In the genomic region with DNA sequence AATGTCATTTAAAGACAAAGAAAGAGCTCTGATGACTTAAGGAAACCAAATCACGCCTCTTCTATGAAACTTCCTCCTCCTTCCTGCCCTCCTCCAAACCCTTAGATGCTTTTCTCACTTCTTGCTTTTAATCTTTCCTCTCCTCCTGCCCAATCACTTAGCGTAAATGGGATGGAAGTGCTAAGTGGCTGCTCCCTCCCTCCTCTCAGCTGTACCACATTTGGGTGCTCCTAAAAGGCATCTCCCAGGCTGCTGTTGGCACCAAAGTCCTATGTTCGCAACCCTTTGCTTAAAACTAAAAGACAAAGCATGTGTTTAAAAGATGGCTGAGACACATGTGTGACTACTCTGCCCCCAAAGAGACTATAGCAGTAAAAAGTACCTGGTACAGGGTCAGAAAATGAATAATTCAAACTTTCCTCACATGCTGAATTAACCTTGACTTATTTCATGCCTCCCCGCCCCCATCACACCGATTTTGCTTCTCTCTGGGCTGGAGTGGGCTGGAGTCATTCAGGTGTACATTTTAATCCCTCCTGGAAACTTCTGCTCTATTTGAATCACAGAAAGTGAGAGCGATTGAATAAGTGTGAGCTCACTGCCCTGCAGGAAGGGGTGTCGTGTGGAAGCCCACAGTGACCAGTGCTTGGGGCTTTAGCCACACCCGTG, we compare ENCODE assay signal across 9 cellular contexts. TPM values are rescaled to one million over a fixed set of nuclear protein-coding genes. Genes with fewer than 3 reads are reported as not detected.
DNase-seq lines count a peak whose midpoint lies in the region; ATAC-seq and TF ChIP-seq lines count a peak whose summit lies in the region.
"Had no signal": no experiment of that assay in that cellular context is flagged by ENCODE, and none has a peak within 500 bp of the region (broad histone marks: within the 10 kb centered on the region; RNA-seq: fewer than 3 reads in every experiment).

No MANE protein-coding gene starts in this region.

- peak; percentile 85 for DNase-seq in activated CD4-positive, alpha-beta memory T cell treated with anti-CD3 and anti-CD28 coated beads for 36 hours
- DNase-seq in activated CD4-positive, alpha-beta memory T cell treated with anti-CD3 and anti-CD28 coated beads, Interleukin-2, amount 10 ng/mL, durations not matched to agents 7 days and 5 days, result no peak
- no peak for DNase-seq in nephron progenitor cell
- DNase-seq in stimulated activated CD8-positive, alpha-beta memory T cell treated with anti-CD3 and anti-CD28 coated beads, Interleukin-4, amount 100 ng/mL, for 48 hours, result peak; percentile 77
- no peak for DNase-seq in NOMO-1 treated with dmso at 0.1 percent for 144 hours (lab: John Stamatoyannopoulos, UW; ENCODE audit: unreplicated experiment)
- no peak for DNase-seq in NAMALWA (ENCODE audit: low spot score)
- DNase-seq: Right ventricle myocardium superior had no signal

- peak; percentile 70 for ATAC-seq in activated T-helper 17 cell treated with anti-CD3 and anti-CD28 coated beads, Interleukin-2, amount 50 U/mL, for 72 hours (replicated peaks)
- no peak for ATAC-seq in HG03378 (IDR thresholded peaks at IDR 0.05; ENCODE audit: unreplicated experiment)

- no peaks in the 10 kb centered on the region for H3K36me3 Mint-ChIP-seq in activated CD4-positive, alpha-beta memory T cell treated with anti-CD3 and anti-CD28 coated beads for 36 hours
- no peaks in the 10 kb centered on the region for H3K36me3 Mint-ChIP-seq in activated CD4-positive, alpha-beta memory T cell treated with anti-CD3 and anti-CD28 coated beads, Interleukin-2, amount 10 ng/mL, durations not matched to agents 7 days and 5 days (ENCODE audit: low read depth)
- no peaks in the 10 kb centered on the region for H3K36me3 Mint-ChIP-seq in activated T-helper 17 cell treated with anti-CD3 and anti-CD28 coated beads, Interleukin-2, amount 50 U/mL, for 72 hours (ENCODE audit: low read depth)
- H3K36me3 Mint-ChIP-seq in nephron progenitor cell (ENCODE audit: low read depth), result no peaks in the 10 kb centered on the region

- H3K27me3 Mint-ChIP-seq in activated CD4-positive, alpha-beta memory T cell treated with anti-CD3 and anti-CD28 coated beads for 36 hours, result peaks cover 2% of the 10 kb centered on the region
- peaks cover 4% of the 10 kb centered on the region for H3K27me3 Mint-ChIP-seq in activated CD4-positive, alpha-beta memory T cell treated with anti-CD3 and anti-CD28 coated beads, Interleukin-2, amount 10 ng/mL, durations not matched to agents 7 days and 5 days
- H3K27me3 Mint-ChIP-seq in activated T-helper 17 cell treated with anti-CD3 and anti-CD28 coated beads, Interleukin-2, amount 50 U/mL, for 72 hours, result peaks cover 8% of the 10 kb centered on the region
- H3K27me3 Mint-ChIP-seq in nephron progenitor cell (ENCODE audit: low read depth, poor library complexity), result peaks cover 4% of the 10 kb centered on the region

- intact Hi-C loops in activated CD4-positive, alpha-beta memory T cell treated with anti-CD3 and anti-CD28 coated beads for 36 hours (cut with micrococcal nuclease), result loop anchor here (1.0 to 10.0 kb wide), 9 partner anchors 27 to 240 kb away; no protein-coding TSS in a partner anchor

- peaks cover 48% of the 10 kb centered on the region for H3K4me1 Mint-ChIP-seq in activated CD4-positive, alpha-beta memory T cell treated with anti-CD3 and anti-CD28 coated beads for 36 hours (ENCODE audit: low read depth)
- peaks cover 37% of the 10 kb centered on the region for H3K4me1 Mint-ChIP-seq in activated CD4-positive, alpha-beta memory T cell treated with anti-CD3 and anti-CD28 coated beads, Interleukin-2, amount 10 ng/mL, durations not matched to agents 7 days and 5 days
- peaks cover 23% of the 10 kb centered on the region for H3K4me1 Mint-ChIP-seq in activated T-helper 17 cell treated with anti-CD3 and anti-CD28 coated beads, Interleukin-2, amount 50 U/mL, for 72 hours
- peaks cover 76% of the 10 kb centered on the region for H3K4me1 Mint-ChIP-seq in nephron progenitor cell

- peak overlapping the region; percentile 6 for H3K4me3 Mint-ChIP-seq in activated CD4-positive, alpha-beta memory T cell treated with anti-CD3 and anti-CD28 coated beads for 36 hours
- no peak overlapping the region for H3K4me3 Mint-ChIP-seq in activated CD4-positive, alpha-beta memory T cell treated with anti-CD3 and anti-CD28 coated beads, Interleukin-2, amount 10 ng/mL, durations not matched to agents 7 days and 5 days
- peak overlapping the region; percentile 59 for H3K4me3 Mint-ChIP-seq in activated T-helper 17 cell treated with anti-CD3 and anti-CD28 coated beads, Interleukin-2, amount 50 U/mL, for 72 hours
- no peak overlapping the region for H3K4me3 Mint-ChIP-seq in nephron progenitor cell

- no peak for TF ChIP-seq CTCF in nephron progenitor cell (IDR thresholded peaks at IDR 0.05)

- POLR2A ChIA-PET in activated CD4-positive, alpha-beta memory T cell treated with anti-CD3 and anti-CD28 coated beads for 36 hours (lab: Charles Lee), result interaction anchor here (0.9 to 3.7 kb wide), 6 partner anchors 15 to 151 kb away, joined by 3 to 18 read pairs (median 4); partner anchors contain the start of gene KLF7
- POLR2A ChIA-PET in activated CD4-positive, alpha-beta memory T cell treated with anti-CD3 and anti-CD28 coated beads, Interleukin-2, amount 10 ng/mL, durations not matched to agents 7 days and 5 days (lab: Charles Lee), result interaction anchor here (0.8 kb wide), 1 partner anchor 15 kb away, joined by 3 read pairs; no protein-coding TSS in a partner anchor

- CTCF ChIA-PET in activated CD4-positive, alpha-beta memory T cell treated with anti-CD3 and anti-CD28 coated beads for 36 hours (lab: Charles Lee), result interaction anchor here (0.7 to 1.3 kb wide), 3 partner anchors 16 to 62 kb away, joined by 4 read pairs; no protein-coding TSS in a partner anchor
- CTCF ChIA-PET in activated CD4-positive, alpha-beta memory T cell treated with anti-CD3 and anti-CD28 coated beads, Interleukin-2, amount 10 ng/mL, durations not matched to agents 7 days and 5 days (lab: Charles Lee), result no interaction called here

- H3K27ac Mint-ChIP-seq in activated CD4-positive, alpha-beta memory T cell treated with anti-CD3 and anti-CD28 coated beads for 36 hours, result peak overlapping the region; percentile 93
- no peak overlapping the region for H3K27ac Mint-ChIP-seq in activated CD4-positive, alpha-beta memory T cell treated with anti-CD3 and anti-CD28 coated beads, Interleukin-2, amount 10 ng/mL, durations not matched to agents 7 days and 5 days
- H3K27ac Mint-ChIP-seq in activated T-helper 17 cell treated with anti-CD3 and anti-CD28 coated beads, Interleukin-2, amount 50 U/mL, for 72 hours, result peak overlapping the region; percentile 83
- H3K27ac Mint-ChIP-seq in nephron progenitor cell, result peak overlapping the region; percentile 34

- H3K9me3 Mint-ChIP-seq in activated CD4-positive, alpha-beta memory T cell treated with anti-CD3 and anti-CD28 coated beads for 36 hours, result no peaks in the 10 kb centered on the region
- H3K9me3 Mint-ChIP-seq in activated CD4-positive, alpha-beta memory T cell treated with anti-CD3 and anti-CD28 coated beads, Interleukin-2, amount 10 ng/mL, durations not matched to agents 7 days and 5 days, result no peaks in the 10 kb centered on the region
- no peaks in the 10 kb centered on the region for H3K9me3 Mint-ChIP-seq in activated T-helper 17 cell treated with anti-CD3 and anti-CD28 coated beads, Interleukin-2, amount 50 U/mL, for 72 hours
- H3K9me3 Mint-ChIP-seq in nephron progenitor cell, result no peaks in the 10 kb centered on the region

RNA-seq across cellular contexts. Expression of gene KLF7, which starts 59.2 kb away (rescaled TPM):
- total RNA-seq in activated CD4-positive, alpha-beta memory T cell treated with anti-CD3 and anti-CD28 coated beads for 36 hours, result 10 to 100 TPM; 24.1 to 29.5 TPM
- total RNA-seq in activated CD4-positive, alpha-beta memory T cell treated with anti-CD3 and anti-CD28 coated beads, Interleukin-2, amount 10 ng/mL, durations not matched to agents 7 days and 5 days, result 10 to 100 TPM; 28.3 to 31.4 TPM
- 10 to 100 TPM; 32.8 to 40.6 TPM for total RNA-seq in activated T-helper 17 cell treated with anti-CD3 and anti-CD28 coated beads, Interleukin-2, amount 50 U/mL, for 72 hours

Comparison
In these comparisons a context has a peak if more than half of its experiments do, and no peak if none do; other contexts are left out.
1. DNase-seq: peak in activated CD4-positive, alpha-beta memory T cell treated with anti-CD3 and anti-CD28 coated beads for 36 hours (single experiment) and stimulated activated CD8-positive, alpha-beta memory T cell treated with anti-CD3 and anti-CD28 coated beads, Interleukin-4, amount 100 ng/mL, for 48 hours (single experiment); none in activated CD4-positive, alpha-beta memory T cell treated with anti-CD3 and anti-CD28 coated beads, Interleukin-2, amount 10 ng/mL, durations not matched to agents 7 days and 5 days (single experiment), nephron progenitor cell (single experiment), NOMO-1 treated with dmso at 0.1 percent for 144 hours (single experiment) and NAMALWA (single experiment).
2. H3K4me3 Mint-ChIP-seq: peak in activated CD4-positive, alpha-beta memory T cell treated with anti-CD3 and anti-CD28 coated beads for 36 hours (single experiment) and activated T-helper 17 cell treated with anti-CD3 and anti-CD28 coated beads, Interleukin-2, amount 50 U/mL, for 72 hours (single experiment); none in activated CD4-positive, alpha-beta memory T cell treated with anti-CD3 and anti-CD28 coated beads, Interleukin-2, amount 10 ng/mL, durations not matched to agents 7 days and 5 days (single experiment) and nephron progenitor cell (single experiment).